Comparison of ENCODE assay signal across 20 cellular contexts in genomic region chr5:23440703-23441102, GRCh38.
"Had no signal": no experiment of that assay in that cellular context is flagged by ENCODE, and none has a peak within 500 bp of the region (broad histone marks: within the 10 kb centered on the region; RNA-seq: fewer than 3 reads in every experiment).

No MANE protein-coding gene starts in this region.

- DNase-seq: activated CD4-positive, alpha-beta memory T cell treated with anti-CD3 and anti-CD28 coated beads for 36 hours; activated CD4-positive, alpha-beta T cell treated with anti-CD3 and anti-CD28 coated beads for 4 hours; activated CD4-positive, CD25-positive, alpha-beta regulatory T cell; activated naive CD4-positive, alpha-beta T cell treated with anti-CD3 and anti-CD28 coated beads for 36 hours; activated T-cell treated with anti-CD3 and anti-CD28 coated beads, Interleukin-2, amount 50 U/mL, for 48 hours; body of pancreas; caudate nucleus; effector CD4-positive, alpha-beta T cell; erythroblast; foreskin fibroblast; heart right ventricle; islet precursor cell; left cardiac atrium; stimulated activated CD4-positive, alpha-beta T cell treated with anti-CD3 and anti-CD28 coated beads, Interleukin-4, amount 100 ng/mL, for 24 hours; stimulated activated naive CD4-positive, alpha-beta T cell treated with Interleukin-2 at 50 U/mL for 16 hours had no signal

- FAIRE-seq: endometrium had no signal

- H3K27me3 ChIP-seq: body of pancreas, heart right ventricle, vagina had no signal

- H3K36me3 ChIP-seq: heart right ventricle, prostate gland, thoracic aorta, vagina had no signal

- H3K4me3 ChIP-seq: body of pancreas, heart right ventricle, prostate gland, thoracic aorta, vagina had no signal

- H3K4me1 ChIP-seq: body of pancreas, prostate gland, vagina had no signal

- H3K9me3 ChIP-seq: body of pancreas, prostate gland, thoracic aorta, vagina had no signal

- H3K27ac ChIP-seq: body of pancreas, heart right ventricle, prostate gland, thoracic aorta, vagina had no signal

- ATAC-seq: body of pancreas; heart right ventricle; left cardiac atrium; natural killer cell treated with Interleukin-12 subunit alpha and Interleukin-12 subunit beta and Interleukin-15 and Interleukin-18, amount 100 ng/mL, for 72 hours had no signal
